Comparison of ENCODE assay signal across 1 cellular context in the genomic region with DNA sequence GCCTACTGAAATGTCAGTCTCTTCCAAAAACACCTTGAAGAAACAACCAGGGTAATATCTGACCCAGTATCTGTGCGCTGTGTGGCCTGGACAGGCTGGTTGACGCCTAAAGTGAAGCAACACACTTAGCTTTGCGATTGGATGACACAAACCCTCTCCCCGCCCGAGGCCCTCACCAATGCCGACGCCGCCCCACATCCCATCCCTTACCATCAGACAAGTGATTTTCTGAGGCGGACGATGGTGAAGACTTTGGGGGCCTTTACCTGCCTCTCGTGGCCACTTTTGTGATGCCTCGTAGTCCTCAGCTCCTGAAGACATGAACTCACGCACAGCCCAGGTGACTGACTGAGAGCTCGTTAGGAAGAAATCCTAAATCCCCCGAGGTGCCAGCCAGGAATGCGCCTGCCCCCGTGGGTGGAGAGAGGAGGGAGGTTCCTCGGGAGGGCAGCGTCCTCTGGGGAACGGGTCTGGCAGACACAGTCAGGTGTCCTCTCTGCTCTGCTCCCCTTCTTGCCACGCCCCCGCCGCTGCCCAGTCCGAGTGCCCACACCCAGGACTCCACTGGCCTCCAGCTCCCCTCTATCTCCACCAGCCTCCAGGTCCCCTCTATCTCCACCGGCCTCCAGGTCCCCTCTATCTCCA.
TF ChIP-seq lines count a peak whose summit lies in the region.

No MANE protein-coding gene starts in this region.

TF ChIP-seq in HepG2, 621 proteins besides CTCF, POLR2A, EP300 and RAD21:
- TF ChIP-seq, protein P1, sequence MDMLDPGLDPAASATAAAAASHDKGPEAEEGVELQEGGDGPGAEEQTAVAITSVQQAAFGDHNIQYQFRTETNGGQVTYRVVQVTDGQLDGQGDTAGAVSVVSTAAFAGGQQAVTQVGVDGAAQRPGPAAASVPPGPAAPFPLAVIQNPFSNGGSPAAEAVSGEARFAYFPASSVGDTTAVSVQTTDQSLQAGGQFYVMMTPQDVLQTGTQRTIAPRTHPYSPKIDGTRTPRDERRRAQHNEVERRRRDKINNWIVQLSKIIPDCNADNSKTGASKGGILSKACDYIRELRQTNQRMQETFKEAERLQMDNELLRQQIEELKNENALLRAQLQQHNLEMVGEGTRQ (IDR thresholded peaks at IDR 0.05; ENCODE audit: low read depth, low read length): no peak
- TF ChIP-seq, protein P1 (CRISPR knock-in tag; IDR thresholded peaks at IDR 0.05; ENCODE audit: borderline replicate concordance): no peak
- TF ChIP-seq HMG20A (CRISPR knock-in tag; IDR thresholded peaks at IDR 0.05; ENCODE audit: borderline replicate concordance) (no peak), ZFP36L1 (CRISPR knock-in tag; IDR thresholded peaks at IDR 0.05) (no peak), MYC (CRISPR knock-in tag; IDR thresholded peaks at IDR 0.05; ENCODE audit: borderline replicate concordance) (no peak), IKZF1 (IDR thresholded peaks at IDR 0.05) (no peak), ELF3 (CRISPR knock-in tag; IDR thresholded peaks at IDR 0.05) (no peak), GPN1 (CRISPR knock-in tag; IDR thresholded peaks at IDR 0.05; ENCODE audit: borderline replicate concordance) (no peak), TCF7L2 (IDR thresholded peaks at IDR 0.05; ENCODE audit: low read depth, low read length) (no peak), MTF1 (CRISPR knock-in tag; IDR thresholded peaks at IDR 0.05) (no peak)
- TF ChIP-seq, protein P2, sequence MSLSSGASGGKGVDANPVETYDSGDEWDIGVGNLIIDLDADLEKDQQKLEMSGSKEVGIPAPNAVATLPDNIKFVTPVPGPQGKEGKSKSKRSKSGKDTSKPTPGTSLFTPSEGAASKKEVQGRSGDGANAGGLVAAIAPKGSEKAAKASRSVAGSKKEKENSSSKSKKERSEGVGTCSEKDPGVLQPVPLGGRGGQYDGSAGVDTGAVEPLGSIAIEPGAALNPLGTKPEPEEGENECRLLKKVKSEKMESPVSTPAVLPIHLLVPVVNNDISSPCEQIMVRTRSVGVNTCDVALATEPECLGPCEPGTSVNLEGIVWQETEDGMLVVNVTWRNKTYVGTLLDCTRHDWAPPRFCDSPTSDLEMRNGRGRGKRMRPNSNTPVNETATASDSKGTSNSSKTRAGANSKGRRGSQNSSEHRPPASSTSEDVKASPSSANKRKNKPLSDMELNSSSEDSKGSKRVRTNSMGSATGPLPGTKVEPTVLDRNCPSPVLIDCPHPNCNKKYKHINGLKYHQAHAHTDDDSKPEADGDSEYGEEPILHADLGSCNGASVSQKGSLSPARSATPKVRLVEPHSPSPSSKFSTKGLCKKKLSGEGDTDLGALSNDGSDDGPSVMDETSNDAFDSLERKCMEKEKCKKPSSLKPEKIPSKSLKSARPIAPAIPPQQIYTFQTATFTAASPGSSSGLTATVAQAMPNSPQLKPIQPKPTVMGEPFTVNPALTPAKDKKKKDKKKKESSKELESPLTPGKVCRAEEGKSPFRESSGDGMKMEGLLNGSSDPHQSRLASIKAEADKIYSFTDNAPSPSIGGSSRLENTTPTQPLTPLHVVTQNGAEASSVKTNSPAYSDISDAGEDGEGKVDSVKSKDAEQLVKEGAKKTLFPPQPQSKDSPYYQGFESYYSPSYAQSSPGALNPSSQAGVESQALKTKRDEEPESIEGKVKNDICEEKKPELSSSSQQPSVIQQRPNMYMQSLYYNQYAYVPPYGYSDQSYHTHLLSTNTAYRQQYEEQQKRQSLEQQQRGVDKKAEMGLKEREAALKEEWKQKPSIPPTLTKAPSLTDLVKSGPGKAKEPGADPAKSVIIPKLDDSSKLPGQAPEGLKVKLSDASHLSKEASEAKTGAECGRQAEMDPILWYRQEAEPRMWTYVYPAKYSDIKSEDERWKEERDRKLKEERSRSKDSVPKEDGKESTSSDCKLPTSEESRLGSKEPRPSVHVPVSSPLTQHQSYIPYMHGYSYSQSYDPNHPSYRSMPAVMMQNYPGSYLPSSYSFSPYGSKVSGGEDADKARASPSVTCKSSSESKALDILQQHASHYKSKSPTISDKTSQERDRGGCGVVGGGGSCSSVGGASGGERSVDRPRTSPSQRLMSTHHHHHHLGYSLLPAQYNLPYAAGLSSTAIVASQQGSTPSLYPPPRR (CRISPR knock-in tag; IDR thresholded peaks at IDR 0.05; ENCODE audit: borderline replicate concordance): no peak
